In the genomic region with DNA sequence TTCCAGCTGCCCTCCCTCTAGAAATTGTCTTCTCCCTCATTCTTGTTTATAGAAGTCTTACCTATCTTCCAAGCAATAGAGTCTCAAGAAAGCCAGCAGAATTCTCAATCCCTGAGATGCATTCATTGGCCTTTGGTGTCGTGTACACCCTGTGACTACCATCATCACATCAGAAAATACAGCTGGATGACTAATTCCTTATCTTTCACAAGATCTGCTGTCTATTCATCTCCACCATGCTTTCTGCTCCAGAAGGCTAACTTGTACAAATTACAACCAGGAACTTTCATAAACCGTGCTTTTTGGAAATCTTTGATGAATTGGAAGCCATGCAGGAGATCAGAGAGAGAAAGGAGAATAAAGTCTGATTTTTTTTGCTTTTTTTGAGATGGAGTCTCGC, we compare ENCODE assay signal across 16 cellular contexts.
A peak's percentile ranks its signal among the peaks of the same experiment; 100 is the strongest.
DNase-seq lines count a peak whose midpoint lies in the region; ATAC-seq and TF ChIP-seq lines count a peak whose summit lies in the region.
"Had no signal": no experiment of that assay in that cellular context is flagged by ENCODE, and none has a peak within 500 bp of the region (broad histone marks: within the 10 kb centered on the region; RNA-seq: fewer than 3 reads in every experiment).

No MANE protein-coding gene starts in this region.

- H3K4me2 ChIP-seq in SK-N-SH = no peak overlapping the region

- H3K36me3 Mint-ChIP-seq in immature natural killer cell = no peaks in the 10 kb centered on the region
- H3K36me3 Mint-ChIP-seq: CD4-positive, alpha-beta memory T cell had no signal

- POLR2A ChIA-PET in SK-N-SH (lab: Yijun Ruan, JAX) = no interaction called here

- no peaks in the 10 kb centered on the region for H3K79me2 ChIP-seq in SK-N-SH (ENCODE audit: insufficient read depth)

- H3K9me2 ChIP-seq in SK-N-SH = no peaks in the 10 kb centered on the region

- H3K4me3 ChIP-seq in SK-N-SH (ENCODE audit: low read depth in 2 of 2, low read length in 1 of 2) = no peak overlapping the region
- H3K4me3 ChIP-seq: GM23248 had no signal

- no peak for TF ChIP-seq EP300 in SK-N-SH (IDR thresholded peaks at IDR 0.05; ENCODE audit: borderline replicate concordance in 1 of 2, low read depth in 1 of 2, low read length in 1 of 2)

- no peak for ATAC-seq in SK-N-SH treated with all-trans-retinoic acid at 6 μM for 48 hours
- ATAC-seq in foreskin keratinocyte = peak; percentile 54
- ATAC-seq: HCT116 had no signal

- CTCF ChIA-PET in SK-N-SH (lab: Yijun Ruan, JAX) = interaction anchor here (2.5 kb wide), 1 partner anchor 795 kb away, joined by 8 read pairs; no protein-coding TSS in a partner anchor

- peaks cover 0 to 1% (median 0%) of the 10 kb centered on the region in 3 donors for H3K27me3 Mint-ChIP-seq in immature natural killer cell (ENCODE audit: low read depth in 3 of 3)
- H3K27me3 Mint-ChIP-seq: CD4-positive, alpha-beta memory T cell had no signal

- H3K4me3 Mint-ChIP-seq in immature natural killer cell = no peak overlapping the region
- H3K4me3 Mint-ChIP-seq: CD4-positive, alpha-beta memory T cell had no signal

- no peak for TF ChIP-seq RAD21 in SK-N-SH (IDR thresholded peaks at IDR 0.05; ENCODE audit: low read length)

- H3K27ac ChIP-seq in SK-N-SH (ENCODE audit: low read depth in 2 of 2, low read length in 1 of 2) = peak overlapping the region in 1 of 2 experiments; percentile 96; a peak in 2 of 4 replicates
- H3K27ac ChIP-seq in foreskin keratinocyte = no peak overlapping the region
- H3K27ac ChIP-seq: C4-2B, GM23248 had no signal

- H3K4me1 ChIP-seq in SK-N-SH (ENCODE audit: control insufficient read depth in 1 of 2, insufficient read depth in 2 of 2, low read depth in 1 of 2, low read length in 1 of 2) (peaks cover 0 to 17% of the 10 kb centered on the region in 2 experiments; a peak in 2 of 4 replicates), foreskin keratinocyte (no peaks in the 10 kb centered on the region)

- no peak overlapping the region for H3K27ac Mint-ChIP-seq in immature natural killer cell
- H3K27ac Mint-ChIP-seq: CD4-positive, alpha-beta memory T cell had no signal

- no peak overlapping the region for H3K9ac ChIP-seq in SK-N-SH
- H3K9ac ChIP-seq: GM23248 had no signal

- no peak overlapping the region for H2AFZ ChIP-seq in SK-N-SH (ENCODE audit: low read depth)
- H2AFZ ChIP-seq: GM23248 had no signal

- peaks cover 2 to 43% (median 17%) of the 10 kb centered on the region in 6 donors for H3K9me3 Mint-ChIP-seq in immature natural killer cell

- H3K9me3 ChIP-seq in SK-N-SH = no peaks in the 10 kb centered on the region; the same call in 1 of the 2 replicates
- H3K9me3 ChIP-seq: BE2C had no signal

- no peaks in the 10 kb centered on the region for H3K4me1 Mint-ChIP-seq in immature natural killer cell
- H3K4me1 Mint-ChIP-seq: CD4-positive, alpha-beta memory T cell had no signal

- DNase-seq in SK-N-SH (no peak), EH (ENCODE audit: low read depth) (peak; percentile 1), RPMI7951 (ENCODE audit: low read depth) (peak; percentile 84), foreskin keratinocyte (peak in 1 of 2 donors; percentile 19), immature natural killer cell (no peak), germinal center (ENCODE audit: low spot score) (no peak)
- DNase-seq in effector CD8-positive, alpha-beta T cell (lab: John Stamatoyannopoulos, UW) = no peak
- DNase-seq: CD4-positive, alpha-beta memory T cell; COR-L47; DMS79 treated with DMSO at 0.1 percent for 48 hours; GF-D8; GM23248 had no signal

- no peak for TF ChIP-seq CTCF in SK-N-SH (IDR thresholded peaks at IDR 0.05)
- no peak for TF ChIP-seq CTCF in foreskin keratinocyte (conservative IDR thresholded peaks at IDR 0.05)

- no peaks in the 10 kb centered on the region for H3K27me3 ChIP-seq in SK-N-SH (ENCODE audit: insufficient read depth)
- no peaks in the 10 kb centered on the region for H3K27me3 ChIP-seq in foreskin keratinocyte
- H3K27me3 ChIP-seq: BE2C had no signal

- 43% methylated on average over 3 of the region's 3 CpGs for WGBS in SK-N-SH (ENCODE audit: low lambda C conversion rate)

- H4K20me1 ChIP-seq in SK-N-SH (ENCODE audit: insufficient read depth) = no peaks in the 10 kb centered on the region

- H3F3A ChIP-seq in SK-N-SH (replicated peaks; ENCODE audit: insufficient read depth) = no peaks in the 10 kb centered on the region

- no peaks in the 10 kb centered on the region for H3K36me3 ChIP-seq in SK-N-SH (replicated peaks in 1 of 2; ENCODE audit: control insufficient read depth in 1 of 2, insufficient read depth in 2 of 2, low read length in 1 of 2)
- H3K36me3 ChIP-seq: BE2C had no signal

TF ChIP-seq in SK-N-SH, 30 proteins besides CTCF, POLR2A, EP300 and RAD21:
- TF ChIP-seq TAF1 (IDR thresholded peaks at IDR 0.05; ENCODE audit: borderline replicate concordance, low read depth, low read length) (no peak), TCF12 (IDR thresholded peaks at IDR 0.05) (0 out of 2 replicates have a peak, but pooled peaks have one; percentile 4)

TF ChIP-seq in SK-N-SH treated with all-trans-retinoic acid at 6 μM for 48 hours, 23 proteins besides CTCF, POLR2A, EP300 and RAD21:
- TF ChIP-seq SNAI2 (CRISPR knock-in tag; IDR thresholded peaks at IDR 0.05) = no peak
- TF ChIP-seq ISL1 (CRISPR knock-in tag; IDR thresholded peaks at IDR 0.05) = no peak
- TF ChIP-seq CSDC2 (CRISPR knock-in tag; IDR thresholded peaks at IDR 0.05) = no peak
- no peak for TF ChIP-seq ZNF70 (CRISPR knock-in tag; IDR thresholded peaks at IDR 0.05)
- TF ChIP-seq ARNTL (CRISPR knock-in tag; IDR thresholded peaks at IDR 0.05; ENCODE audit: borderline replicate concordance, low read depth) = no peak
- no peak for TF ChIP-seq GLIS3 (CRISPR knock-in tag; IDR thresholded peaks at IDR 0.05)
- no peak for TF ChIP-seq PPARA (CRISPR knock-in tag; IDR thresholded peaks at IDR 0.05; ENCODE audit: borderline replicate concordance)
- no peak for TF ChIP-seq ZFP3 (CRISPR knock-in tag; IDR thresholded peaks at IDR 0.05)
- TF ChIP-seq TOX (CRISPR knock-in tag; IDR thresholded peaks at IDR 0.05; ENCODE audit: borderline replicate concordance) = no peak
- TF ChIP-seq ZC3H10 (CRISPR knock-in tag; IDR thresholded peaks at IDR 0.05) = no peak
- no peak for TF ChIP-seq ZNF565 (CRISPR knock-in tag; conservative IDR thresholded peaks at IDR 0.05; ENCODE audit: low read depth)
TF ChIP-seq in SK-N-SH treated with all-trans-retinoic acid at 6 μM for 48 hours: peak in this region for 0.

Comparison
In these comparisons a context has a peak if more than half of its experiments do, and no peak if none do; other contexts are left out.
1. DNase-seq: peak in EH (single experiment) and RPMI7951 (single experiment); none in SK-N-SH (single experiment), immature natural killer cell (0 of 3), effector CD8-positive, alpha-beta T cell (single experiment) and germinal center (single experiment).